Comparison of ENCODE assay signal across 20 cellular contexts in the genomic region with DNA sequence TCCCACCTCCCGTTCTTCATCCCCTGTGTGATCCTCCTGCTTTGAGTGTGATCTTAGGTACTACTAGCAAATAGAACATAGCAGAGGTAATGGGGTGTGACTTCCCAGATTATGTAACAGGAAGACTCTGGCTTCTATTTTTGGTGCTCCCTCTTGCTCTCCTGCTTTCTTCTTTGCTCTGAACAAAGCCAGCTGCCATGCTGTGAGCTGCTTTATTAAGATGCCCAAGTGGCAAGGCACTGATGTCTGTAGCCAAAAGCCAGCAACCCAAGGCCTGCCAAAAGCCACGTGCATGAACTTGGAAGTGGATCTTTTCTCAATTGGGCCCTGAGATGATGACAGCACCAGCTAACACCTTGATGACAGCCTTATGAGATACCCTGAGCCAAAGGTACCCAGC. TPM values are rescaled to one million over a fixed set of nuclear protein-coding genes. Genes with fewer than 3 reads are reported as not detected.
DNase-seq lines count a peak whose midpoint lies in the region; ATAC-seq, FAIRE-seq and TF ChIP-seq lines count a peak whose summit lies in the region.
"Had no signal": no experiment of that assay in that cellular context is flagged by ENCODE, and none has a peak within 500 bp of the region (broad histone marks: within the 10 kb centered on the region; RNA-seq: fewer than 3 reads in every experiment).

No MANE protein-coding gene starts in this region.

- ATAC-seq in GM23338, result no peak
- ATAC-seq in GM21381 (IDR thresholded peaks at IDR 0.05; ENCODE audit: unreplicated experiment), result no peak
- ATAC-seq in GM18907 (IDR thresholded peaks at IDR 0.05; ENCODE audit: unreplicated experiment), result no peak
- ATAC-seq: Panc1 had no signal

- H4K91ac ChIP-seq in H1 (replicated peaks; ENCODE audit: insufficient read length, low read length), result no peak overlapping the region

- H3K79me1 ChIP-seq in H1 (ENCODE audit: low read depth, low read length), result no peaks in the 10 kb centered on the region

- WGBS in H1 (ENCODE audit: extremely low coverage in 1 of 2, insufficient coverage in 1 of 2, insufficient read length in 1 of 2, insufficient replicate concordance in 2 of 2, low coverage in 1 of 2, low lambda C conversion rate in 2 of 2, missing lambda C conversion rate in 1 of 2), 2 experiments, result 89% methylated on average over 2 of the region's 2 CpGs; no CpG with 5 or more reads in 1 of the 2 experiments

- no peak for TF ChIP-seq EP300 in H1 (IDR thresholded peaks at IDR 0.05; ENCODE audit: borderline replicate concordance in 1 of 2, low read depth in 2 of 2, low read length in 2 of 2)

- H3K4ac ChIP-seq in H1 (replicated peaks; ENCODE audit: insufficient read length, low read depth, low read length), result no peak overlapping the region

- no peak overlapping the region for H2AK5ac ChIP-seq in H1 (ENCODE audit: low read depth, low read length)

- no peak overlapping the region for H2BK15ac ChIP-seq in H1 (ENCODE audit: low read length)

- POLR2A ChIA-PET in H1 (lab: Charles Lee; ENCODE audit: partially characterized antibody) (interaction anchor here (1.2 to 1.5 kb wide), 2 partner anchors 9 to 28 kb away, joined by 3 to 5 read pairs; no protein-coding TSS in a partner anchor), GM10248 (lab: Yijun Ruan, JAX) (interaction anchor here (0.5 kb wide), 1 partner anchor 27 kb away, joined by 5 read pairs; no protein-coding TSS in a partner anchor)

- H3K4me3 Mint-ChIP-seq in GM23338, result no peak overlapping the region

- H3K4me3 ChIP-seq in BLaER1 treated with 17β-estradiol and CSF1 and Interleukin-3, amounts not matched to agents 10 nM and 100 nM, result peak overlapping the region in 5 of 10 experiments; percentile 13 to 41 (median 27); a peak in 6 of 20 replicates
- H3K4me3 ChIP-seq in GM23338 (no peak overlapping the region), H1 (ENCODE audit: extremely low read depth in 1 of 4, insufficient read depth in 2 of 4, low read depth in 3 of 4, low read length in 4 of 4) (no peak overlapping the region)
- H3K4me3 ChIP-seq: GM23248 had no signal

- no peaks in the 10 kb centered on the region for H3K27me3 ChIP-seq in BLaER1 treated with 17β-estradiol and CSF1 and Interleukin-3, amounts not matched to agents 10 nM and 100 nM
- H3K27me3 ChIP-seq in GM23338 (ENCODE audit: insufficient read depth), result no peaks in the 10 kb centered on the region
- H3K27me3 ChIP-seq in H1 (replicated peaks in 1 of 4; ENCODE audit: control insufficient read depth in 3 of 4, extremely low read depth in 1 of 4, insufficient read depth in 3 of 4, low read length in 3 of 4), result no peaks in the 10 kb centered on the region
- H3K27me3 ChIP-seq: BE2C had no signal

- no peak for TF ChIP-seq POLR2A in H1 (IDR thresholded peaks at IDR 0.05; ENCODE audit: control extremely low read depth in 1 of 2, low read depth in 2 of 2, low read length in 2 of 2)

- H3K23me2 ChIP-seq in H1 (ENCODE audit: low read depth, low read length), result no peaks in the 10 kb centered on the region

- peaks cover 1% of the 10 kb centered on the region for H3K27me3 Mint-ChIP-seq in GM23338 (ENCODE audit: insufficient read depth, low read depth, poor library complexity)

- 0 out of 2 replicates have a peak, but pooled peaks cover 3% of the 10 kb centered on the region for H3F3A ChIP-seq in GM23338 (replicated peaks; ENCODE audit: low read depth)

- peaks cover 25 to 45% (median 36%) of the 10 kb centered on the region in 11 experiments for H3K9me3 ChIP-seq in BLaER1 treated with 17β-estradiol and CSF1 and Interleukin-3, amounts not matched to agents 10 nM and 100 nM (replicated peaks in 1 of 11)
- peaks cover 0 to 6% of the 10 kb centered on the region in 2 experiments; a peak in 1 of 4 replicates for H3K9me3 ChIP-seq in H1 (ENCODE audit: insufficient read depth in 2 of 2, low read depth in 1 of 2, low read length in 1 of 2)
- H3K9me3 ChIP-seq: BE2C had no signal

- H4K8ac ChIP-seq in H1 (ENCODE audit: extremely low read depth, insufficient read depth, low read length), result no peak overlapping the region

- H3K9ac ChIP-seq in BLaER1 treated with 17β-estradiol and CSF1 and Interleukin-3, amounts not matched to agents 10 nM and 100 nM, result no peak overlapping the region
- H3K9ac ChIP-seq in H1 (replicated peaks in 1 of 4; ENCODE audit: extremely low read depth in 1 of 4, low read depth in 3 of 4, low read length in 3 of 4), result no peak overlapping the region
- H3K9ac ChIP-seq: GM23248 had no signal

- CTCF ChIA-PET in H1 (lab: Charles Lee; ENCODE audit: partially characterized antibody) (interaction anchor here (1.0 to 3.7 kb wide), 6 partner anchors 9 to 161 kb away, joined by 3 to 20 read pairs (median 4); no protein-coding TSS in a partner anchor), GM10248 (lab: Yijun Ruan, JAX) (interaction anchor here (1.3 to 3.2 kb wide), 6 partner anchors 8 to 370 kb away, joined by 3 to 11 read pairs (median 6); no protein-coding TSS in a partner anchor)

- no peak for TF ChIP-seq RAD21 in H1 (IDR thresholded peaks at IDR 0.05 in 1 of 2, conservative IDR thresholded peaks at IDR 0.05 in 1 of 2; ENCODE audit: low read depth in 2 of 2, low read length in 2 of 2)

- H3K36me3 Mint-ChIP-seq in GM23338 (ENCODE audit: low read depth), result peaks cover 3% of the 10 kb centered on the region; the same call in 1 of the 3 replicates

- no peak overlapping the region for H2BK20ac ChIP-seq in H1 (ENCODE audit: low read length)

- no peaks in the 10 kb centered on the region for H3K79me2 ChIP-seq in GM23338 (replicated peaks; ENCODE audit: insufficient read depth)
- H3K79me2 ChIP-seq in H1 (ENCODE audit: control insufficient read depth in 1 of 2, insufficient read depth in 2 of 2, low read length in 2 of 2), result no peaks in the 10 kb centered on the region

- no peak for DNase-seq in GM23338 (ENCODE audit: low spot score)
- DNase-seq in H1 (ENCODE audit: low read depth in 1 of 2, low spot score in 2 of 2), result no peak
- DNase-seq in posterior vena cava (ENCODE audit: low spot score), result peak; percentile 17
- no peak for DNase-seq in GM10248 (ENCODE audit: extremely low spot score)
- DNase-seq: BE2C; DMS 273 treated with DMSO at 0.1 percent for 48 hours; EL; GM23248; NCI-H1092; NCI-H1694; NCI-H2107; NCI-H69; NK-92 treated with Interleukin-12 subunit alpha and Interleukin-12 subunit beta, amount 100 ng/mL, for 24 hours; SHP77 had no signal

- no peak overlapping the region for H3K27ac Mint-ChIP-seq in GM23338

- peaks cover 0 to 6% (median 0%) of the 10 kb centered on the region in 11 experiments; a peak in 1 of 22 replicates for H3K36me3 ChIP-seq in BLaER1 treated with 17β-estradiol and CSF1 and Interleukin-3, amounts not matched to agents 10 nM and 100 nM
- H3K36me3 ChIP-seq in GM23338 (ENCODE audit: insufficient read depth), result no peaks in the 10 kb centered on the region
- H3K36me3 ChIP-seq in H1 (ENCODE audit: control insufficient read depth in 2 of 4, insufficient read depth in 4 of 4, low read length in 3 of 4), result no peaks in the 10 kb centered on the region
- H3K36me3 ChIP-seq: BE2C had no signal

- H4K20me1 ChIP-seq in BLaER1 treated with 17β-estradiol and CSF1 and Interleukin-3, amounts not matched to agents 10 nM and 100 nM, result no peaks in the 10 kb centered on the region
- H4K20me1 ChIP-seq in GM23338 (replicated peaks; ENCODE audit: insufficient read depth) (no peaks in the 10 kb centered on the region), H1 (replicated peaks in 1 of 2; ENCODE audit: control insufficient read depth in 1 of 2, insufficient read depth in 2 of 2, low read length in 2 of 2) (no peaks in the 10 kb centered on the region)

- no peak overlapping the region for H3K23ac ChIP-seq in H1 (ENCODE audit: insufficient read length)

- no peak overlapping the region for H4K5ac ChIP-seq in H1 (ENCODE audit: insufficient read length, low read depth, low read length)

- H3K4me2 ChIP-seq in BLaER1 treated with 17β-estradiol and CSF1 and Interleukin-3, amounts not matched to agents 10 nM and 100 nM, result peak overlapping the region; percentile 55 to 90 (median 74)
- H3K4me2 ChIP-seq in GM23338 (no peak overlapping the region), H1 (ENCODE audit: insufficient read depth in 1 of 2, low read depth in 2 of 2, low read length in 2 of 2) (no peak overlapping the region)

- no peak for TF ChIP-seq CTCF in GM23338 (conservative IDR thresholded peaks at IDR 0.05; ENCODE audit: low read depth in 2 of 2)
- TF ChIP-seq CTCF in H1 (IDR thresholded peaks at IDR 0.05; ENCODE audit: control extremely low read depth in 1 of 3, insufficient read depth in 1 of 3, low read depth in 1 of 3, low read length in 3 of 3), result no peak
- no peak for TF ChIP-seq CTCF in GM10248 (IDR thresholded peaks at IDR 0.05; ENCODE audit: control extremely low read depth, extremely low read depth, low read depth, missing control alignments)

- no peaks in the 10 kb centered on the region; the same call in 2 of the 3 replicates for H3K4me1 Mint-ChIP-seq in GM23338

- H2AFZ ChIP-seq in GM23338 (peak overlapping the region; percentile 59), H1 (ENCODE audit: low read length) (peak overlapping the region; percentile 79; the same call in 1 of the 2 replicates)
- H2AFZ ChIP-seq: GM23248 had no signal

- H3K14ac ChIP-seq in H1 (ENCODE audit: insufficient read length), result no peak overlapping the region

- no peaks in the 10 kb centered on the region for H3K9me2 ChIP-seq in GM23338 (ENCODE audit: insufficient read depth)

- H3K4me1 ChIP-seq in BLaER1 treated with 17β-estradiol and CSF1 and Interleukin-3, amounts not matched to agents 10 nM and 100 nM, result peaks cover 20 to 55% (median 26%) of the 10 kb centered on the region in 10 experiments
- H3K4me1 ChIP-seq in GM23338 (ENCODE audit: insufficient read depth) (no peaks in the 10 kb centered on the region), H1 (replicated peaks in 1 of 4; ENCODE audit: control insufficient read depth in 3 of 4, insufficient read depth in 4 of 4, low read length in 3 of 4) (no peaks in the 10 kb centered on the region)
- H3K4me1 ChIP-seq: BE2C had no signal

- H3K56ac ChIP-seq in H1 (replicated peaks; ENCODE audit: insufficient read length, low read depth, low read length), result no peak overlapping the region

- intact Hi-C loops in posterior vena cava (cut with DNase I), result no loop called here

- no peak overlapping the region for H3K18ac ChIP-seq in H1 (ENCODE audit: extremely low read depth, low read length)

- H2BK12ac ChIP-seq in H1 (ENCODE audit: low read depth, low read length), result no peak overlapping the region

- no peak for FAIRE-seq in H1 (lab: Jason Lieb, UNC)
- FAIRE-seq: GM19239 had no signal

- H2BK5ac ChIP-seq in H1 (ENCODE audit: low read depth, low read length), result no peak overlapping the region

- peaks cover 15% of the 10 kb centered on the region; the same call in 2 of the 3 replicates for H3K9me3 Mint-ChIP-seq in GM23338

- H3K27ac ChIP-seq in BLaER1 treated with 17β-estradiol and CSF1 and Interleukin-3, amounts not matched to agents 10 nM and 100 nM, result peak overlapping the region in 7 of 11 experiments; percentile 13 to 46 (median 28); a peak in 9 of 22 replicates
- H3K27ac ChIP-seq in GM23338 (ENCODE audit: low read depth), result no peak overlapping the region
- H3K27ac ChIP-seq in H1 (ENCODE audit: low read depth, low read length), result no peak overlapping the region
- H3K27ac ChIP-seq: GM23248 had no signal

- no peak overlapping the region for H2BK120ac ChIP-seq in H1 (replicated peaks; ENCODE audit: low read depth, low read length)

RNA-seq across cellular contexts. Expression of gene MFAP5, which starts 5.8 kb away (rescaled TPM):
- 0.90 TPM in 1 of 2 replicates, not detected in the other for total RNA-seq in GM23338 (2014; rRNA removed; shearing (Covaris generic))
- polyA plus RNA-seq in GM23338 (2016; fragmentation: Nextera tagmentation; extraction: Ambion mirVana), result 0.68 and 1.2 TPM in 2 replicates
- total RNA-seq in H1 (2021; fragmentation: NEBNext Ultra II Directional; extraction: Animal tissue kit (Norgen Biotek cat#: 25700)), result 0.86 TPM in 1 of 2 replicates, not detected in the other
- 0.46 and 0.60 TPM in 2 replicates for polyA plus RNA-seq in H1 (2011; rRNA removed)
- 0.34 TPM for polyA plus RNA-seq in H1 (2011; cell fraction: cytosol; rRNA removed)
- 0.44 TPM for polyA plus RNA-seq in H1 (2011; cell fraction: nucleus; rRNA removed)
- 0.35 to 0.64 TPM (median 0.52 TPM) in 3 of 4 replicates, not detected in the other for polyA plus RNA-seq in H1 (2012, experiment 1 of 2)
- polyA plus RNA-seq in H1 (2012, experiment 2 of 2), result not detected
- polyA plus RNA-seq in H1 (2013, experiment 1 of 2), result 0.85 TPM
- 1.1 TPM for polyA plus RNA-seq in H1 (2013, experiment 2 of 2)
- 0.98 and 2.0 TPM in 2 replicates for polyA minus RNA-seq in H1 (2011; rRNA and poly(A)+ RNA removed)
- polyA minus RNA-seq in H1 (2011; cell fraction: cytosol; rRNA and poly(A)+ RNA removed), result not detected
- 2.5 TPM for polyA minus RNA-seq in H1 (2011; cell fraction: nucleus; rRNA and poly(A)+ RNA removed)
- total RNA-seq in posterior vena cava, result 100 to 1,000 TPM in 1 of 2 donors, 10 to 100 TPM in 1; 61.0 to 362 TPM
- total RNA-seq: M059J had no signal

RNA-seq across cellular contexts. Expression of gene RIMKLB, which starts 29.4 kb away (rescaled TPM):
- 94.8 and 104 TPM in 2 replicates for total RNA-seq in GM23338 (2014; rRNA removed; shearing (Covaris generic))
- polyA plus RNA-seq in GM23338 (2016; fragmentation: Nextera tagmentation; extraction: Ambion mirVana) (62.7 and 87.0 TPM in 2 replicates), H1 (2011; rRNA removed) (37.8 and 38.0 TPM in 2 replicates)
- total RNA-seq in H1 (2021; fragmentation: NEBNext Ultra II Directional; extraction: Animal tissue kit (Norgen Biotek cat#: 25700)), result 75.7 and 78.2 TPM in 2 replicates
- 66.4 TPM for polyA plus RNA-seq in H1 (2011; cell fraction: cytosol; rRNA removed)
- polyA plus RNA-seq in H1 (2011; cell fraction: nucleus; rRNA removed), result 111 TPM
- 74.3 to 134 TPM (median 89.9 TPM) in 4 replicates for polyA plus RNA-seq in H1 (2012, experiment 1 of 2)
- polyA plus RNA-seq in H1 (2012, experiment 2 of 2), result 7.8 TPM
- 98.9 TPM for polyA plus RNA-seq in H1 (2013, experiment 1 of 2)
- 80.9 TPM for polyA plus RNA-seq in H1 (2013, experiment 2 of 2)
- polyA minus RNA-seq in H1 (2011; rRNA and poly(A)+ RNA removed), result 95.2 and 103 TPM in 2 replicates
- polyA minus RNA-seq in H1 (2011; cell fraction: cytosol; rRNA and poly(A)+ RNA removed), result 46.0 TPM
- 103 TPM for polyA minus RNA-seq in H1 (2011; cell fraction: nucleus; rRNA and poly(A)+ RNA removed)
- 10 to 100 TPM; 51.1 to 56.3 TPM for total RNA-seq in posterior vena cava

RNA-seq across cellular contexts. Expression of gene AICDA, which starts 55.8 kb away (rescaled TPM):
- total RNA-seq in GM23338 (2014; rRNA removed; shearing (Covaris generic)), result not detected in 2 replicates
- 0.31 TPM in 1 of 2 replicates, not detected in the other for polyA plus RNA-seq in GM23338 (2016; fragmentation: Nextera tagmentation; extraction: Ambion mirVana)
- total RNA-seq in H1 (2021; fragmentation: NEBNext Ultra II Directional; extraction: Animal tissue kit (Norgen Biotek cat#: 25700)), result not detected in 2 replicates
- not detected in 2 replicates for polyA plus RNA-seq in H1 (2011; rRNA removed)
- not detected for polyA plus RNA-seq in H1 (2011; cell fraction: cytosol; rRNA removed)
- not detected for polyA plus RNA-seq in H1 (2011; cell fraction: nucleus; rRNA removed)
- polyA plus RNA-seq in H1 (2012, experiment 1 of 2), result 0.10 TPM in 1 of 4 replicates, not detected in the others
- polyA plus RNA-seq in H1 (2012, experiment 2 of 2), result not detected
- 0.08 TPM for polyA plus RNA-seq in H1 (2013, experiment 1 of 2)
- polyA plus RNA-seq in H1 (2013, experiment 2 of 2), result 0.07 TPM
- not detected in 2 replicates for polyA minus RNA-seq in H1 (2011; rRNA and poly(A)+ RNA removed)
- not detected for polyA minus RNA-seq in H1 (2011; cell fraction: cytosol; rRNA and poly(A)+ RNA removed)
- polyA minus RNA-seq in H1 (2011; cell fraction: nucleus; rRNA and poly(A)+ RNA removed), result not detected
- total RNA-seq in posterior vena cava, result under 1 TPM in 1 of 2 donors, not detected in 1; 0.28 TPM
- total RNA-seq: GM23248, M059J had no signal
- polyA plus RNA-seq: GM23248 had no signal

Comparison
In these comparisons a context has a peak if more than half of its experiments do, and no peak if none do; other contexts are left out.
1. H3K27ac ChIP-seq: peak in BLaER1 treated with 17β-estradiol and CSF1 and Interleukin-3, amounts not matched to agents 10 nM and 100 nM (7 of 11); none in GM23338 (single experiment) and H1 (single experiment).
2. H3K4me2 ChIP-seq: peak in BLaER1 treated with 17β-estradiol and CSF1 and Interleukin-3, amounts not matched to agents 10 nM and 100 nM (11 of 11); none in GM23338 (single experiment) and H1 (0 of 2).
3. RNA of gene MFAP5, which starts 5.8 kb away (total RNA-seq): 61.0 to 362 TPM in posterior vena cava; 0.90 TPM in GM23338 and 0.86 TPM in H1; every median in the first group is over 10 times any median in the second.